In genomic region chr12:85469158-85470086, GRCh38 we compare ENCODE assay signal across 2 cellular contexts.
A peak's percentile ranks its signal among the peaks of the same experiment; 100 is the strongest.
TF ChIP-seq lines count a peak whose summit lies in the region.

No MANE protein-coding gene starts in this region.

TF ChIP-seq in A549, 52 proteins besides CTCF, POLR2A, EP300 and RAD21 (continued from another document):
- peak; percentile 87; the same call in 1 of the 2 replicates for TF ChIP-seq HOXB13 (CRISPR knock-in tag; IDR thresholded peaks at IDR 0.05; ENCODE audit: low read depth)

TF ChIP-seq in GM23338, 12 proteins besides CTCF, POLR2A, EP300 and RAD21:
- TF ChIP-seq ZNF462 (CRISPR knock-in tag; IDR thresholded peaks at IDR 0.05) (peak; percentile 45; the same call in 1 of the 2 replicates), REST (IDR thresholded peaks at IDR 0.05; ENCODE audit: unreplicated experiment) (peak; percentile 33)
